Comparison of ENCODE assay signal across 23 cellular contexts in genomic region chr10:125510998-125511397, GRCh38.
DNase-seq lines count a peak whose midpoint lies in the region; ATAC-seq and TF ChIP-seq lines count a peak whose summit lies in the region.
"Had no signal": no experiment of that assay in that cellular context is flagged by ENCODE, and none has a peak within 500 bp of the region (broad histone marks: within the 10 kb centered on the region; RNA-seq: fewer than 3 reads in every experiment).

No MANE protein-coding gene starts in this region.

- no peaks in the 10 kb centered on the region for H3K9me2 ChIP-seq in SK-N-SH

- H3K36me3 ChIP-seq in SK-N-SH (replicated peaks in 1 of 2; ENCODE audit: control insufficient read depth in 1 of 2, insufficient read depth in 2 of 2, low read length in 1 of 2) (no peaks in the 10 kb centered on the region), adipocyte (ENCODE audit: control insufficient read depth, insufficient read depth, low read length, severe bottlenecking) (no peaks in the 10 kb centered on the region)
- H3K36me3 ChIP-seq: BE2C, BLaER1 had no signal

- H3K4me3 Mint-ChIP-seq in activated CD8-positive, alpha-beta memory T cell treated with anti-CD3 and anti-CD28 coated beads, Interleukin-2, amount 10 ng/mL, durations not matched to agents 7 days and 5 days, result no peak overlapping the region
- H3K4me3 Mint-ChIP-seq: CD14-positive monocyte; CD4-positive, alpha-beta memory T cell; CD4-positive, CD25-positive, alpha-beta regulatory T cell; CD8-positive, alpha-beta memory T cell had no signal

- no peak overlapping the region for H3K4me2 ChIP-seq in SK-N-SH
- H3K4me2 ChIP-seq: BLaER1 had no signal

- peaks cover 6% of the 10 kb centered on the region for H3K27me3 Mint-ChIP-seq in activated CD8-positive, alpha-beta memory T cell treated with anti-CD3 and anti-CD28 coated beads, Interleukin-2, amount 10 ng/mL, durations not matched to agents 7 days and 5 days
- H3K27me3 Mint-ChIP-seq: CD4-positive, alpha-beta memory T cell had no signal

- H3K9me3 ChIP-seq in SK-N-SH (no peaks in the 10 kb centered on the region), adipocyte (ENCODE audit: control insufficient read depth, low read length) (no peaks in the 10 kb centered on the region)
- H3K9me3 ChIP-seq: BE2C, BLaER1 had no signal

- POLR2A ChIA-PET in SK-N-SH (lab: Yijun Ruan, JAX), result no interaction called here

- peak overlapping the region in 1 of 2 experiments; percentile 92; a peak in 2 of 4 replicates for H3K27ac ChIP-seq in SK-N-SH (ENCODE audit: low read depth in 2 of 2, low read length in 1 of 2)
- H3K27ac ChIP-seq: BLaER1 had no signal

- no peak for ATAC-seq in activated CD8-positive, alpha-beta memory T cell treated with anti-CD3 and anti-CD28 coated beads, Interleukin-2, amount 10 ng/mL, durations not matched to agents 7 days and 5 days
- ATAC-seq: GM12878 had no signal

- H3K9me3 Mint-ChIP-seq in activated CD8-positive, alpha-beta memory T cell treated with anti-CD3 and anti-CD28 coated beads, Interleukin-2, amount 10 ng/mL, durations not matched to agents 7 days and 5 days (ENCODE audit: low read depth), result no peaks in the 10 kb centered on the region
- H3K9me3 Mint-ChIP-seq: CD8-positive, alpha-beta memory T cell had no signal

- H3K9ac ChIP-seq in SK-N-SH (no peak overlapping the region), adipocyte (ENCODE audit: low read length) (no peak overlapping the region)
- H3K9ac ChIP-seq: BLaER1 had no signal

- peak; percentile 6; the same call in 1 of the 2 replicates for TF ChIP-seq RAD21 in SK-N-SH (IDR thresholded peaks at IDR 0.05; ENCODE audit: low read length)

- DNase-seq in SK-N-SH, result peak; percentile 67
- DNase-seq in adipocyte (ENCODE audit: low read depth), result peak; percentile 1
- DNase-seq in activated CD8-positive, alpha-beta memory T cell treated with anti-CD3 and anti-CD28 coated beads, Interleukin-2, amount 10 ng/mL, durations not matched to agents 7 days and 5 days, result no peak
- no peak for DNase-seq in RKO (ENCODE audit: low spot score)
- no peak for DNase-seq in pons (ENCODE audit: low spot score)
- DNase-seq: 8988T; ACHN; BE2C; C1 segment of cervical spinal cord; CD4-positive, alpha-beta memory T cell; CD4-positive, CD25-positive, alpha-beta regulatory T cell; CD8-positive, alpha-beta memory T cell; COR-L47; DMS 273 treated with DMSO at 0.1 percent for 48 hours; DMS153; DMS53; DMS79; DND-41; EL; GDM1 had no signal

- H3K4me1 ChIP-seq in SK-N-SH (ENCODE audit: control insufficient read depth in 1 of 2, insufficient read depth in 2 of 2, low read depth in 1 of 2, low read length in 1 of 2) (peaks cover 0 to 43% of the 10 kb centered on the region in 2 experiments; a peak in 2 of 4 replicates), adipocyte (ENCODE audit: control insufficient read depth, insufficient read depth, low read length) (no peaks in the 10 kb centered on the region)
- H3K4me1 ChIP-seq: BE2C had no signal

- peak in 1 of 2 experiments; percentile 80; a peak in 2 of 4 replicates for TF ChIP-seq EP300 in SK-N-SH (IDR thresholded peaks at IDR 0.05; ENCODE audit: borderline replicate concordance in 1 of 2, low read depth in 1 of 2, low read length in 1 of 2)

- H4K20me1 ChIP-seq in SK-N-SH (ENCODE audit: insufficient read depth), result no peaks in the 10 kb centered on the region
- H4K20me1 ChIP-seq: BLaER1 had no signal

- TF ChIP-seq CTCF in SK-N-SH (IDR thresholded peaks at IDR 0.05), result no peak

- H3K36me3 Mint-ChIP-seq in activated CD8-positive, alpha-beta memory T cell treated with anti-CD3 and anti-CD28 coated beads, Interleukin-2, amount 10 ng/mL, durations not matched to agents 7 days and 5 days, result no peaks in the 10 kb centered on the region
- H3K36me3 Mint-ChIP-seq: CD14-positive monocyte; CD4-positive, alpha-beta memory T cell; CD4-positive, CD25-positive, alpha-beta regulatory T cell; CD8-positive, alpha-beta memory T cell had no signal

- no peaks in the 10 kb centered on the region for H3K4me1 Mint-ChIP-seq in activated CD8-positive, alpha-beta memory T cell treated with anti-CD3 and anti-CD28 coated beads, Interleukin-2, amount 10 ng/mL, durations not matched to agents 7 days and 5 days
- H3K4me1 Mint-ChIP-seq: CD14-positive monocyte; CD4-positive, CD25-positive, alpha-beta regulatory T cell; CD8-positive, alpha-beta memory T cell had no signal

- no peaks in the 10 kb centered on the region for H3K27me3 ChIP-seq in SK-N-SH (ENCODE audit: insufficient read depth)
- H3K27me3 ChIP-seq in adipocyte (replicated peaks; ENCODE audit: control insufficient read depth, insufficient read depth, low read length), result peaks cover 29% of the 10 kb centered on the region
- H3K27me3 ChIP-seq: BLaER1 had no signal

- CTCF ChIA-PET in SK-N-SH (lab: Yijun Ruan, JAX), result interaction anchor here (1.0 to 1.3 kb wide), 3 partner anchors 38 to 349 kb away, joined by 3 to 4 read pairs (median 3); no protein-coding TSS in a partner anchor
- CTCF ChIA-PET in activated CD8-positive, alpha-beta memory T cell treated with anti-CD3 and anti-CD28 coated beads, Interleukin-2, amount 10 ng/mL, durations not matched to agents 7 days and 5 days (lab: Charles Lee), result interaction anchor here (1.5 kb wide), 1 partner anchor 11 kb away, joined by 3 read pairs; no protein-coding TSS in a partner anchor

- H3K79me2 ChIP-seq in SK-N-SH (ENCODE audit: insufficient read depth), result no peaks in the 10 kb centered on the region

- H3F3A ChIP-seq in SK-N-SH (replicated peaks; ENCODE audit: insufficient read depth), result no peaks in the 10 kb centered on the region

- H3K27ac Mint-ChIP-seq in activated CD8-positive, alpha-beta memory T cell treated with anti-CD3 and anti-CD28 coated beads, Interleukin-2, amount 10 ng/mL, durations not matched to agents 7 days and 5 days, result no peak overlapping the region
- H3K27ac Mint-ChIP-seq: CD14-positive monocyte; CD4-positive, alpha-beta memory T cell; CD4-positive, CD25-positive, alpha-beta regulatory T cell; CD8-positive, alpha-beta memory T cell had no signal

- H2AFZ ChIP-seq in SK-N-SH (ENCODE audit: low read depth), result no peak overlapping the region

- H3K4me3 ChIP-seq in SK-N-SH (ENCODE audit: low read depth in 2 of 2, low read length in 1 of 2) (no peak overlapping the region), adipocyte (ENCODE audit: low read length) (no peak overlapping the region)
- H3K4me3 ChIP-seq: BLaER1, GM12878 had no signal

- WGBS in SK-N-SH (ENCODE audit: low lambda C conversion rate), result 12% methylated on average over 9 of the region's 9 CpGs

TF ChIP-seq in SK-N-SH, 30 proteins besides CTCF, POLR2A, EP300 and RAD21 (continues in another document):
- TF ChIP-seq RCOR1 (IDR thresholded peaks at IDR 0.05; ENCODE audit: low read length) (peak; percentile 66), GABPA (IDR thresholded peaks at IDR 0.05; ENCODE audit: low read depth) (no peak), MAX (IDR thresholded peaks at IDR 0.05; ENCODE audit: low read depth) (no peak), NFIC (IDR thresholded peaks at IDR 0.05; ENCODE audit: borderline replicate concordance) (no peak), EZH2phosphoT487 (IDR thresholded peaks at IDR 0.05; ENCODE audit: borderline replicate concordance, low read depth) (no peak), USF2 (IDR thresholded peaks at IDR 0.05; ENCODE audit: borderline replicate concordance, low read depth, low read length) (no peak), CHD2 (IDR thresholded peaks at IDR 0.05; ENCODE audit: low read length, partially characterized antibody) (peak; percentile 68), TEAD4 (IDR thresholded peaks at IDR 0.05; ENCODE audit: borderline replicate concordance, insufficient read depth) (no peak), TAF1 (IDR thresholded peaks at IDR 0.05; ENCODE audit: borderline replicate concordance, low read depth, low read length) (no peak), FOXM1 (IDR thresholded peaks at IDR 0.05; ENCODE audit: low read depth) (no peak), USF1 (IDR thresholded peaks at IDR 0.05; ENCODE audit: borderline replicate concordance, low read depth) (no peak), POLR2AphosphoS5 (IDR thresholded peaks at IDR 0.05; ENCODE audit: low read depth, low read length) (no peak), SIN3A (IDR thresholded peaks at IDR 0.05; ENCODE audit: borderline replicate concordance, low read depth, low read length) (no peak), MXI1 (IDR thresholded peaks at IDR 0.05; ENCODE audit: low read depth, low read length) (no peak), SMC3 (IDR thresholded peaks at IDR 0.05; ENCODE audit: low read depth, low read length) (no peak), MEF2A (IDR thresholded peaks at IDR 0.05; ENCODE audit: borderline replicate concordance, low read depth) (no peak)

Comparison
In these comparisons a context has a peak if more than half of its experiments do, and no peak if none do; other contexts are left out.
1. DNase-seq: peak in SK-N-SH (single experiment) and adipocyte (single experiment); none in activated CD8-positive, alpha-beta memory T cell treated with anti-CD3 and anti-CD28 coated beads, Interleukin-2, amount 10 ng/mL, durations not matched to agents 7 days and 5 days (single experiment), RKO (single experiment) and pons (single experiment).